9 cellular contexts compared by ENCODE assay signal in the genomic region with DNA sequence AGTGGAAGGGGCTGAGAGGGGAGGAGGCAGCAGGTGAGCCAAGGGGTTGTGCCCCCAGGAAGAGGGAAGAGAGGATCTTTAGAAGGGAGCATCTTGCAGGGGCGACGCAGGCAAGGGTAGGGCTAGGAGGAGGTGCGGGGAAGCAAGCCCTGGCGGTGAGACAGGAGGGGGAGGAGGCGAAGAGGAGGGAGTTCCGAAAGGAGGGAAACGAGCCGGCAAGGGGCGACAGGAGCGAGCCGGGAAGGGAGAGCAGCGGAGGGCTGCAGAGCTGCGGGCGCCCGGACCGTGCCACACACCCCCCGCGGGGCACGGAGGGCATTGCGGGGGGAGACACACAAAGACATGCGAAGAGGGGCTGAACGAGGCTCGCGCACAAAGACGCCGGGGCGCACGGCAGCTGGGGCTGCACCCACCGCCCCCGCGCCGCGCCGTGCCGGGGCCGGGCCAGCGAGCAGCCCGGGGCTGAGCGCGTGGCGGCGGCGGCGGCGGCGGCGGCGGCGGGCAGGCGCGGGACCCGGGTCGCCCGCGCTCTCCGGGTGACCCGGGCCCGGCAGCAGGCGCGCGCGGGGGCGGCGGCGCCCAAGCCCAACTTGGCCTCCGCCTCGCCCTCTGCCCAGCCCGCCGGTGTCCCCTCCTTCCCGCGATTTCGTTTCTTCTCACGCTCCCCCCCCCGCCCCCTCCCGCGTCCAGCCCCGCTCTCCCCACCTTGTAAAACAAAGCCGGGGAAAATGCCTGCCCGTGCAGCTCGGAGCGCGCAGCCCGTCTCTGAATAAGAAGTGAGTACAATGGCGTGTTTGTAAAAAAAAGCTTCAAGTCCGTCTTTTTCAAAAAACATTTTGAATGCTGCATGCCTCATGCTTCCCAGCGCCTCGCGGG. TPM values are rescaled to one million over a fixed set of nuclear protein-coding genes. Genes with fewer than 3 reads are reported as not detected.
DNase-seq lines count a peak whose midpoint lies in the region; ATAC-seq and TF ChIP-seq lines count a peak whose summit lies in the region.
"Had no signal": no experiment of that assay in that cellular context is flagged by ENCODE, and none has a peak within 500 bp of the region (broad histone marks: within the 10 kb centered on the region; RNA-seq: fewer than 3 reads in every experiment).

A gene with protein sequence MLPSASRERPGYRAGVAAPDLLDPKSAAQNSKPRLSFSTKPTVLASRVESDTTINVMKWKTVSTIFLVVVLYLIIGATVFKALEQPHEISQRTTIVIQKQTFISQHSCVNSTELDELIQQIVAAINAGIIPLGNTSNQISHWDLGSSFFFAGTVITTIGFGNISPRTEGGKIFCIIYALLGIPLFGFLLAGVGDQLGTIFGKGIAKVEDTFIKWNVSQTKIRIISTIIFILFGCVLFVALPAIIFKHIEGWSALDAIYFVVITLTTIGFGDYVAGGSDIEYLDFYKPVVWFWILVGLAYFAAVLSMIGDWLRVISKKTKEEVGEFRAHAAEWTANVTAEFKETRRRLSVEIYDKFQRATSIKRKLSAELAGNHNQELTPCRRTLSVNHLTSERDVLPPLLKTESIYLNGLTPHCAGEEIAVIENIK (plus strand): TSS at position 206 of the 876 bp plus-strand sequence. CDS start 649 bp downstream, at position 855.

- no peaks in the 10 kb centered on the region for H3K9me3 ChIP-seq in sigmoid colon
- H3K9me3 ChIP-seq: neutrophil had no signal

- 1 to 2% methylated on average over 88 of the region's 88 CpGs for WGBS in sigmoid colon, 2 donors

- POLR2A ChIA-PET in RWPE1 (lab: Yijun Ruan, JAX; ENCODE audit: low non-redundant PET), result no interaction called here

- H3K27me3 ChIP-seq in foreskin keratinocyte (peaks cover 57% of the 10 kb centered on the region), sigmoid colon (peaks cover 10 to 61% (median 27%) of the 10 kb centered on the region in 3 donors)

- no peak for TF ChIP-seq POLR2A in sigmoid colon (IDR thresholded peaks at IDR 0.05)

- CTCF ChIA-PET in RWPE1 (lab: Yijun Ruan, JAX), result interaction anchor here (0.5 kb wide), 1 partner anchor 443 kb away, joined by 8 read pairs; no protein-coding TSS in a partner anchor

- peak; percentile 80 for ATAC-seq in foreskin keratinocyte

- peak within 1 kb of the TSS in 3 of 4 donors; percentile 37 to 47 (median 43) for H3K4me3 ChIP-seq in sigmoid colon

- intact Hi-C loops in sigmoid colon (cut with DNase I), result no loop called here

- H3K4me1 ChIP-seq in foreskin keratinocyte (no peaks in the 10 kb centered on the region), sigmoid colon (peaks cover 0 to 18% (median 11%) of the 10 kb centered on the region in 4 donors)

- no peak for TF ChIP-seq CTCF in RWPE1 (conservative IDR thresholded peaks at IDR 0.05; ENCODE audit: low read depth)
- no peak for TF ChIP-seq CTCF in foreskin keratinocyte (conservative IDR thresholded peaks at IDR 0.05)
- no peak for TF ChIP-seq CTCF in sigmoid colon (IDR thresholded peaks at IDR 0.05)

- no peak for TF ChIP-seq EP300 in sigmoid colon (IDR thresholded peaks at IDR 0.05)

- H3K36me3 ChIP-seq in sigmoid colon, result no peaks in the 10 kb centered on the region
- H3K36me3 ChIP-seq: neutrophil had no signal

- no peak within 1 kb of the TSS for H3K27ac ChIP-seq in RWPE1
- H3K27ac ChIP-seq in foreskin keratinocyte, result no peak within 1 kb of the TSS
- H3K27ac ChIP-seq in sigmoid colon, result no peak within 1 kb of the TSS
- H3K27ac ChIP-seq: neutrophil had no signal

- peak in 2 of 3 experiments; percentile 74 to 84 for DNase-seq in NCI-H1417 (lab: John Stamatoyannopoulos, UW)
- DNase-seq in NCI-H1417 treated with DMSO at 0.1 percent for 48 hours (lab: John Stamatoyannopoulos, UW), result no peak
- peak; percentile 26 for DNase-seq in RWPE1 (ENCODE audit: low spot score)
- no peak for DNase-seq in foreskin keratinocyte
- DNase-seq in sigmoid colon, result no peak
- no peak for DNase-seq in NAMALWA (ENCODE audit: low spot score)
- no peak for DNase-seq in stimulated activated CD4-positive, alpha-beta T cell treated with anti-CD3 and anti-CD28 coated beads, Interleukin-2, amount 100 ng/mL, for 24 hours
- no peak for DNase-seq in RPMI8226

RNA-seq across cellular contexts. Expression of the gene that starts here (rescaled TPM):
- 0.28 and 0.31 TPM in 2 replicates for total RNA-seq in foreskin keratinocyte
- 0.07 and 0.11 TPM in 2 replicates for polyA plus RNA-seq in foreskin keratinocyte
- total RNA-seq in sigmoid colon, result 1 to 10 TPM in 2 of 4 donors, under 1 TPM in 2; 0.68 to 3.3 (median 2.0) TPM
- polyA plus RNA-seq in sigmoid colon, result under 1 TPM in 2 of 3 donors, not detected in 1; 0.25 to 0.60 TPM

Comparison
In these comparisons a context has a peak if more than half of its experiments do, and no peak if none do; other contexts are left out.
1. DNase-seq: peak in NCI-H1417 (2 of 3) and RWPE1 (single experiment); none in NCI-H1417 treated with DMSO at 0.1 percent for 48 hours (single experiment), foreskin keratinocyte (0 of 2), sigmoid colon (single experiment), NAMALWA (single experiment), stimulated activated CD4-positive, alpha-beta T cell treated with anti-CD3 and anti-CD28 coated beads, Interleukin-2, amount 100 ng/mL, for 24 hours (0 of 2) and RPMI8226 (single experiment).
2. Peak in ATAC-seq in foreskin keratinocyte; RNA of the gene not detected or under 1 TPM.